9 cellular contexts compared by ENCODE assay signal in the genomic region with DNA sequence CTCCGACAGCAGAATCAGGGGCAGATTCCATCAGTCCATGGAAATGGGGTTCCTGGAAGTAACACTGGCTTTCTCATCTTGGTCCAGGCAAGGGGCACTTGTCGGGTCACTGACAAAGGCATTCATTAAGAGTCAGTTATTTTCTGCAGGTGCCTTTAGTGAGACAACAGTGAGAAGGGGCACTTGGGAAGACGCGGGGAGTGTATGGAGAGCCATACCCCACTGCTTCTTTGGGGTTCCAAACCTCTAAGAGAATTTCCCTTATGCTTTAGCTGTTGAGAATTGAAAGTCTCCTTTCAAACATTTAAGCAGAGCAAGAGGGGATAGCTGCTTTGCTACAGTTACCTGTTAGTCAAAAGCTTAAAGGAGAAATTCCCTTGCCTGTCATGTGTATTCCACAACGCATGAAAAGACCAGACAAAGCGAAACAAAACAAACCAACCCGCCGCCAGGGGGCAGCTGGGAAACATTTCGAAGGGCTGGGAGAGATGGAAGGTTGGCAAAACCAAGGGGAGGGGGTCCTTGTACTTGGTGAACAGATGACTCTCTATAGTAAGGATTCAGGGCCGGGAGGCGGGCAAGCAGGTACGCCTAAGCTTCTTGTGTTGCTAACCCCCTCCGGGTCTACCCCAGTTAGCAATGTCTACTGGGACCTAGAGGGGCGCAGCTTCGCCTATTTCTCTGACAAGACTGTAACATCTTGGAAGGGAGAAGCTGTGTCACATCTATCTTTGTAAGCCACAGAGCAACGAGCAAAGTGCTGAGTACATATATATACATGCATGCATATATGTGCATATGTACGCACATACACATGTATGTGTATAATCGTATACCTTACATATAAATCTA.
DNase-seq lines count a peak whose midpoint lies in the region; ATAC-seq and TF ChIP-seq lines count a peak whose summit lies in the region.
"Had no signal": no experiment of that assay in that cellular context is flagged by ENCODE, and none has a peak within 500 bp of the region (broad histone marks: within the 10 kb centered on the region; RNA-seq: fewer than 3 reads in every experiment).

No MANE protein-coding gene starts in this region.

- H4K20me1 ChIP-seq in OCI-LY1 (ENCODE audit: insufficient read depth, low read length): no peaks in the 10 kb centered on the region

- no peaks in the 10 kb centered on the region for H3K9me2 ChIP-seq in OCI-LY1 (ENCODE audit: low read depth, low read length)

- no peaks in the 10 kb centered on the region for H3K27me3 Mint-ChIP-seq in activated naive CD4-positive, alpha-beta T cell treated with anti-CD3 and anti-CD28 coated beads, Interleukin-2, amount 10 ng/mL, durations not matched to agents 7 days and 5 days
- peaks cover 11% of the 10 kb centered on the region for H3K27me3 Mint-ChIP-seq in progenitor cell of endocrine pancreas
- H3K27me3 Mint-ChIP-seq: activated naive CD8-positive, alpha-beta T cell had no signal

- no peak for ATAC-seq in HG02870 (IDR thresholded peaks at IDR 0.05; ENCODE audit: unreplicated experiment)
- no peak for ATAC-seq in GM19351 (IDR thresholded peaks at IDR 0.05; ENCODE audit: unreplicated experiment)

- H3K4me1 Mint-ChIP-seq in activated naive CD4-positive, alpha-beta T cell treated with anti-CD3 and anti-CD28 coated beads, Interleukin-2, amount 10 ng/mL, durations not matched to agents 7 days and 5 days: no peaks in the 10 kb centered on the region
- H3K4me1 Mint-ChIP-seq in progenitor cell of endocrine pancreas (ENCODE audit: low read depth): no peaks in the 10 kb centered on the region

- no peak overlapping the region for H3K4me3 ChIP-seq in OCI-LY1 (ENCODE audit: low read depth, low read length, poor library complexity, severe bottlenecking)
- H3K4me3 ChIP-seq in fibroblast of pulmonary artery (replicated peaks; ENCODE audit: low read depth, low read length): no peak overlapping the region

- H3K36me3 ChIP-seq in OCI-LY1 (ENCODE audit: insufficient read depth, low read length): no peaks in the 10 kb centered on the region

- no peaks in the 10 kb centered on the region for H3K4me1 ChIP-seq in OCI-LY1 (ENCODE audit: insufficient read depth, low read length, severe bottlenecking)

- H3K9me3 Mint-ChIP-seq in activated naive CD4-positive, alpha-beta T cell treated with anti-CD3 and anti-CD28 coated beads, Interleukin-2, amount 10 ng/mL, durations not matched to agents 7 days and 5 days: no peaks in the 10 kb centered on the region
- peaks cover 4% of the 10 kb centered on the region for H3K9me3 Mint-ChIP-seq in progenitor cell of endocrine pancreas (ENCODE audit: low read depth)

- H3K27ac Mint-ChIP-seq in activated naive CD4-positive, alpha-beta T cell treated with anti-CD3 and anti-CD28 coated beads, Interleukin-2, amount 10 ng/mL, durations not matched to agents 7 days and 5 days: no peak overlapping the region
- no peak overlapping the region for H3K27ac Mint-ChIP-seq in progenitor cell of endocrine pancreas
- H3K27ac Mint-ChIP-seq: activated naive CD8-positive, alpha-beta T cell had no signal

- H3K4me3 Mint-ChIP-seq in activated naive CD4-positive, alpha-beta T cell treated with anti-CD3 and anti-CD28 coated beads, Interleukin-2, amount 10 ng/mL, durations not matched to agents 7 days and 5 days: no peak overlapping the region
- no peak overlapping the region for H3K4me3 Mint-ChIP-seq in progenitor cell of endocrine pancreas (ENCODE audit: low read depth)
- H3K4me3 Mint-ChIP-seq: activated naive CD8-positive, alpha-beta T cell had no signal

- H3K36me3 Mint-ChIP-seq in activated naive CD4-positive, alpha-beta T cell treated with anti-CD3 and anti-CD28 coated beads, Interleukin-2, amount 10 ng/mL, durations not matched to agents 7 days and 5 days: no peaks in the 10 kb centered on the region
- H3K36me3 Mint-ChIP-seq in progenitor cell of endocrine pancreas (ENCODE audit: insufficient read depth): no peaks in the 10 kb centered on the region

- no peaks in the 10 kb centered on the region for H3K9me3 ChIP-seq in OCI-LY1 (ENCODE audit: low read length)

- H3K9ac ChIP-seq in OCI-LY1 (ENCODE audit: low read length): no peak overlapping the region

- peak; percentile 54; the same call in 1 of the 2 replicates for TF ChIP-seq CTCF in OCI-LY1 (IDR thresholded peaks at IDR 0.05; ENCODE audit: low read length)
- peak; percentile 33 for TF ChIP-seq CTCF in fibroblast of pulmonary artery (IDR thresholded peaks at IDR 0.05; ENCODE audit: low read length, missing control alignments)
- TF ChIP-seq CTCF in progenitor cell of endocrine pancreas (IDR thresholded peaks at IDR 0.05; ENCODE audit: unreplicated experiment): peak; percentile 78

- H2AFZ ChIP-seq in OCI-LY1 (ENCODE audit: low read length): no peak overlapping the region

- H3K79me2 ChIP-seq in OCI-LY1 (ENCODE audit: insufficient read depth, low read length): no peaks in the 10 kb centered on the region

- no peak overlapping the region for H3K4me2 ChIP-seq in OCI-LY1 (ENCODE audit: low read length)

- H3K27ac ChIP-seq in OCI-LY1 (ENCODE audit: low read depth, low read length, poor library complexity, severe bottlenecking): no peak overlapping the region

- CTCF ChIA-PET in activated naive CD4-positive, alpha-beta T cell treated with anti-CD3 and anti-CD28 coated beads, Interleukin-2, amount 10 ng/mL, durations not matched to agents 7 days and 5 days (lab: Charles Lee): interaction anchor here (1.0 to 1.2 kb wide), 5 partner anchors 16 to 864 kb away, joined by 3 to 6 read pairs (median 3); no protein-coding TSS in a partner anchor

- H3K27me3 ChIP-seq in OCI-LY1 (ENCODE audit: insufficient read depth, low read length): no peaks in the 10 kb centered on the region

- no peaks in the 10 kb centered on the region for H3F3A ChIP-seq in OCI-LY1 (ENCODE audit: insufficient read depth, low read length)

- DNase-seq in activated naive CD4-positive, alpha-beta T cell treated with anti-CD3 and anti-CD28 coated beads, Interleukin-2, amount 10 ng/mL, durations not matched to agents 7 days and 5 days: peak; percentile 32
- DNase-seq in activated naive CD4-positive, alpha-beta T cell treated with anti-CD3 and anti-CD28 coated beads, Interleukin-2, amount 50 U/mL, for 16 hours: no peak
- DNase-seq in fibroblast of pulmonary artery (ENCODE audit: low read depth) (peak; percentile 14), progenitor cell of endocrine pancreas (ENCODE audit: low spot score, unreplicated experiment) (peak; percentile 62), GDM1 (lab: John Stamatoyannopoulos, UW) (no peak)

Comparison
In these comparisons a context has a peak if more than half of its experiments do, and no peak if none do; other contexts are left out.
1. DNase-seq: peak in activated naive CD4-positive, alpha-beta T cell treated with anti-CD3 and anti-CD28 coated beads, Interleukin-2, amount 10 ng/mL, durations not matched to agents 7 days and 5 days (single experiment), fibroblast of pulmonary artery (single experiment) and progenitor cell of endocrine pancreas (single experiment); none in activated naive CD4-positive, alpha-beta T cell treated with anti-CD3 and anti-CD28 coated beads, Interleukin-2, amount 50 U/mL, for 16 hours (single experiment) and GDM1 (single experiment).
2. Peak in every context shown above with its lines, with median percentiles within 50 percentile points of each other: CTCF ChIP-seq.